In the genomic region with DNA sequence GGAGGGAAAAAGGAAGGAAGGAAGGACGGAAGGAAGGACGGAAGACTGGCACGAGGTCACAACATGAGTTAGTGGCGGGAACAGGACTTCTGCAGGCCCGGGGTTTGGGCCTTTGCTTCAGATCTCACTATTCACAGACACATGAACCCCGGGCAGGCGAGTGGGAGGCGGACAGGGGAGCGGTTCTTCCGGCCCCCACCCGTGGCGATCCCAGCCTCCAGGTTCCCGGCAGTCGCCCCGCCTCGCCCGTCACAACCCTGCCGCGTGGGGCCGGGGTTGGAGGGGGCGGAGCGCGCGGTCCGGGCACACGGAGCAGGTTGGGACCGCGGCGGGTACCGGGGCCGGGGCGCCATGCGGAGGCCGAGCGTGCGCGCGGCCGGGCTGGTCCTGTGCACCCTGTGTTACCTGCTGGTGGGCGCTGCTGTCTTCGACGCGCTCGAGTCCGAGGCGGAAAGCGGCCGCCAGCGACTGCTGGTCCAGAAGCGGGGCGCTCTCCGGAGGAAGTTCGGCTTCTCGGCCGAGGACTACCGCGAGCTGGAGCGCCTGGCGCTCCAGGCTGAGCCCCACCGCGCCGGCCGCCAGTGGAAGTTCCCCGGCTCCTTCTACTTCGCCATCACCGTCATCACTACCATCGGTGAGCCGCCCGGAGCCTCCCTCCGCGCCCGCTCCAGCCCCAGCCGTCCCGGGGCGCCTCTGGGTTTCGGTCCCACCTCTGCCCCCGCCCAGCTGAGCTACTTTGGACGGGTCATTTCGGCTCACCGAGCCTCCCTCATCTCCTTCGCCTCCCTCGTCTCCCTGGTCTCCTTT, we compare ENCODE assay signal across 8 cellular contexts. TPM values are rescaled to one million over a fixed set of nuclear protein-coding genes. Genes with fewer than 3 reads are reported as not detected.
DNase-seq lines count a peak whose midpoint lies in the region; ATAC-seq, FAIRE-seq and TF ChIP-seq lines count a peak whose summit lies in the region.

A gene (plus strand): TSS at position 306 of the 807 bp plus-strand sequence. CDS start 46 bp downstream, at position 352.

- 46% methylated on average over 12 of the region's 82 CpGs for WGBS in SK-N-SH (ENCODE audit: low lambda C conversion rate)
- WGBS in K562 (ENCODE audit: insufficient coverage, low coverage, missing lambda C conversion rate): 4% methylated on average over 44 of the region's 82 CpGs

- 0 out of 2 replicates have a peak within 1 kb of the TSS, but pooled peaks have one; percentile 59 for H2AFZ ChIP-seq in SK-N-SH (ENCODE audit: low read depth)
- peak within 1 kb of the TSS; percentile 80 for H2AFZ ChIP-seq in K562 (ENCODE audit: low read depth, low read length)

- no peaks in the 10 kb centered on the region for H3K36me3 ChIP-seq in SK-N-SH (replicated peaks in 1 of 2; ENCODE audit: control insufficient read depth in 1 of 2, insufficient read depth in 2 of 2, low read length in 1 of 2)
- no peaks in the 10 kb centered on the region for H3K36me3 ChIP-seq in K562 (ENCODE audit: control insufficient read depth, insufficient read depth, low read length)
- no peaks in the 10 kb centered on the region for H3K36me3 ChIP-seq in kidney epithelial cell (ENCODE audit: control insufficient read depth, insufficient read depth, low read length)

- peaks cover 11% of the 10 kb centered on the region for H3F3A ChIP-seq in SK-N-SH (replicated peaks; ENCODE audit: insufficient read depth)

- CTCF ChIA-PET in SK-N-SH (lab: Yijun Ruan, JAX): interaction anchor here (0.7 to 5.2 kb wide), 10 partner anchors 13 to 266 kb away, joined by 3 to 110 read pairs (median 8); no protein-coding TSS in a partner anchor
- CTCF ChIA-PET in K562 (lab: Yijun Ruan, JAX; ENCODE audit: low intra/inter-chr PET ratio): no interaction called here

- TF ChIP-seq EP300 in SK-N-SH (IDR thresholded peaks at IDR 0.05; ENCODE audit: borderline replicate concordance in 1 of 2, low read depth in 1 of 2, low read length in 1 of 2) (no peak), K562 (IDR thresholded peaks at IDR 0.05; ENCODE audit: low read length) (no peak)

- no peaks in the 10 kb centered on the region for H3K9me3 ChIP-seq in SK-N-SH
- H3K9me3 ChIP-seq in K562 (replicated peaks; ENCODE audit: control insufficient read depth, insufficient read depth, low read depth, low read length): no peaks in the 10 kb centered on the region

- no peaks in the 10 kb centered on the region for H3K9me1 ChIP-seq in K562 (ENCODE audit: control insufficient read depth, insufficient read depth, low read length)

- no peak for FAIRE-seq in K562 (lab: Jason Lieb, UNC)

- H3K27ac ChIP-seq in SK-N-SH (ENCODE audit: low read depth in 2 of 2, low read length in 1 of 2) (peak within 1 kb of the TSS in 1 of 2 experiments; percentile 82; a peak in 1 of 4 replicates), K562 (ENCODE audit: extremely low read depth, low read depth, low read length) (no peak within 1 kb of the TSS)

- H4K20me1 ChIP-seq in SK-N-SH (ENCODE audit: insufficient read depth) (no peaks in the 10 kb centered on the region), K562 (replicated peaks; ENCODE audit: control insufficient read depth, insufficient read depth, low read length) (no peaks in the 10 kb centered on the region)

- H3K4me3 ChIP-seq in SK-N-SH (ENCODE audit: low read depth in 2 of 2, low read length in 1 of 2) (peak within 1 kb of the TSS; percentile 45 to 49), K562 (peak within 1 kb of the TSS; percentile 41), kidney epithelial cell (ENCODE audit: low read depth, low read length) (peak within 1 kb of the TSS; percentile 39)

- DNase-seq in DMS53 treated with DMSO at 0.1 percent for 48 hours (lab: John Stamatoyannopoulos, UW; ENCODE audit: unreplicated experiment) (peak; percentile 17), SK-N-SH (peak; percentile 71), K562 (ENCODE audit: extremely low read depth in 1 of 4, low spot score in 3 of 4) (peak; percentile 16 to 74 (median 56)), kidney epithelial cell (ENCODE audit: low read depth) (no peak), NCI-H1436 (lab: John Stamatoyannopoulos, UW) (no peak), HuH-7.5 (ENCODE audit: low spot score) (no peak)
- DNase-seq in stimulated activated CD4-positive, alpha-beta T cell treated with anti-CD3 and anti-CD28 coated beads, Interleukin-4, amount 100 ng/mL, for 1 hour: peak; percentile 62

- POLR2A ChIA-PET in SK-N-SH (lab: Yijun Ruan, JAX) (no interaction called here), K562 (lab: Yijun Ruan, JAX) (interaction anchor here (0.6 kb wide), 1 partner anchor 30 kb away, joined by 3 read pairs; no protein-coding TSS in a partner anchor)

- H3K9ac ChIP-seq in SK-N-SH (no peak within 1 kb of the TSS), K562 (ENCODE audit: insufficient read depth in 1 of 2, low read depth in 2 of 2, low read length in 2 of 2) (peak within 1 kb of the TSS; percentile 16 to 76; a peak in 3 of 4 replicates)

- no peak for TF ChIP-seq POLR2A in K562 (conservative IDR thresholded peaks at IDR 0.05)

- H3K9me2 ChIP-seq in SK-N-SH: no peaks in the 10 kb centered on the region

- ATAC-seq in K562: peak; percentile 50
- no peak for ATAC-seq in HG03460 (IDR thresholded peaks at IDR 0.05; ENCODE audit: unreplicated experiment)

- BruUV-seq in K562 (replicated peaks; lab: Mats Ljungman, UMichigan): no TSS peak

- intact Hi-C loops in K562 (cut with micrococcal nuclease): no loop called here

- TF ChIP-seq RAD21 in SK-N-SH (IDR thresholded peaks at IDR 0.05; ENCODE audit: low read length) (no peak), K562 (CRISPR knock-in tag; conservative IDR thresholded peaks at IDR 0.05 in 1 of 2, IDR thresholded peaks at IDR 0.05 in 1 of 2) (no peak)

- in situ Hi-C loops in K562 (cut with MboI): loop anchor here (10.0 kb wide), 1 partner anchor 119 kb away; no protein-coding TSS in a partner anchor

- H3K4me1 ChIP-seq in SK-N-SH (ENCODE audit: control insufficient read depth in 1 of 2, insufficient read depth in 2 of 2, low read depth in 1 of 2, low read length in 1 of 2) (peaks cover 6 to 37% of the 10 kb centered on the region in 2 experiments; a peak in 3 of 4 replicates), K562 (replicated peaks in 1 of 2; ENCODE audit: control insufficient read depth in 2 of 2, insufficient read depth in 2 of 2, low read length in 2 of 2) (peaks cover 3 to 21% of the 10 kb centered on the region in 2 experiments; a peak in 3 of 5 replicates)

- TF ChIP-seq CTCF in SK-N-SH (IDR thresholded peaks at IDR 0.05): no peak
- no peak for TF ChIP-seq CTCF in K562 (IDR thresholded peaks at IDR 0.05 in 2 of 3, conservative IDR thresholded peaks at IDR 0.05 in 1 of 3; ENCODE audit: insufficient read depth in 2 of 3, low read depth in 1 of 3, low read length in 3 of 3)
- no peak for TF ChIP-seq CTCF in kidney epithelial cell (IDR thresholded peaks at IDR 0.05; ENCODE audit: insufficient read depth, low read length, poor library complexity, severe bottlenecking)

- peak within 1 kb of the TSS; percentile 80 for H3K4me2 ChIP-seq in SK-N-SH
- peak within 1 kb of the TSS; percentile 77 for H3K4me2 ChIP-seq in K562 (ENCODE audit: insufficient read depth, low read length)

- no peaks in the 10 kb centered on the region for H3K79me2 ChIP-seq in SK-N-SH (ENCODE audit: insufficient read depth)
- H3K79me2 ChIP-seq in K562 (ENCODE audit: control insufficient read depth, insufficient read depth, low read length): no peaks in the 10 kb centered on the region

- H3K27me3 ChIP-seq in SK-N-SH (ENCODE audit: insufficient read depth) (peaks cover 19% of the 10 kb centered on the region), K562 (ENCODE audit: control insufficient read depth in 2 of 2, insufficient read depth in 2 of 2, low read length in 2 of 2) (peaks cover 5 to 33% of the 10 kb centered on the region in 2 experiments; a peak in 4 of 5 replicates), kidney epithelial cell (ENCODE audit: control insufficient read depth, insufficient read depth, low read length) (peaks cover 23% of the 10 kb centered on the region)

TF ChIP-seq in SK-N-SH, 30 proteins besides CTCF, POLR2A, EP300 and RAD21 (continues in another document):
- no peak for TF ChIP-seq SMC3 (IDR thresholded peaks at IDR 0.05; ENCODE audit: low read depth, low read length)
- TF ChIP-seq GATA2 (CRISPR knock-in tag; IDR thresholded peaks at IDR 0.05): no peak
- no peak for TF ChIP-seq CHD2 (IDR thresholded peaks at IDR 0.05; ENCODE audit: low read length, partially characterized antibody)
- TF ChIP-seq RFX5 (IDR thresholded peaks at IDR 0.05; ENCODE audit: low read length): no peak
- TF ChIP-seq FOSL2 (IDR thresholded peaks at IDR 0.05; ENCODE audit: borderline replicate concordance, low read depth): no peak

TF ChIP-seq in K562, 482 proteins besides CTCF, POLR2A, EP300 and RAD21 (continues in another document):
- peak; percentile 67 for TF ChIP-seq POLR2G (IDR thresholded peaks at IDR 0.05; ENCODE audit: low read depth, low read length)

RNA-seq across cellular contexts. Expression of the gene that starts here (rescaled TPM):
- 0.02 and 0.10 TPM in 2 replicates for polyA plus RNA-seq in SK-N-SH (2012; rRNA removed)
- 0.01 TPM in 2 replicates for polyA plus RNA-seq in SK-N-SH (2012; cell fraction: cytosol; rRNA removed)
- 0.05 and 0.08 TPM in 2 replicates for polyA plus RNA-seq in SK-N-SH (2012; cell fraction: nucleus; rRNA removed)
- 0.42 TPM in 1 of 2 replicates, not detected in the other for total RNA-seq in K562 (2011; cell fraction: chromatin; rRNA removed; ENCODE audit: low replicate concordance)
- total RNA-seq in K562 (2011; cell fraction: nucleolus; rRNA removed): 0.79 and 1.0 TPM in 2 replicates
- 0.66 TPM in 1 of 2 replicates, not detected in the other for total RNA-seq in K562 (2011; cell fraction: nucleoplasm; rRNA removed)
- 0.16 and 0.23 TPM in 2 replicates for total RNA-seq in K562 (2014; rRNA removed)
- 0.10 TPM in 1 of 2 replicates, not detected in the other for total RNA-seq in K562 (2014; rRNA removed; fragmentation: Illumina TruSeq; extraction: Trizol)
- total RNA-seq in K562 (2015; rRNA removed; fragmentation: Illumina TruSeq; extraction: Trizol): not detected in 2 replicates
- 0.11 and 0.38 TPM in 2 replicates for total RNA-seq in K562 (2021)
- polyA plus RNA-seq in K562 (2011; rRNA removed): 0.03 TPM in 1 of 2 replicates, not detected in the other
- polyA plus RNA-seq in K562 (2011; cell fraction: cytosol; rRNA removed): 0.01 and 0.10 TPM in 2 replicates
- polyA plus RNA-seq in K562 (2011; cell fraction: nucleus; rRNA removed): not detected in 2 replicates
- 0.21 and 0.79 TPM in 2 replicates for polyA plus RNA-seq in K562 (2012)
- 0.07 TPM in 1 of 2 replicates, not detected in the other for polyA plus RNA-seq in K562 (2014; fragmentation: Illumina TruSeq; extraction: Trizol)
- polyA plus RNA-seq in K562 (2014; fragmentation: Nextera tagmentation; extraction: Ambion mirVana): not detected
- polyA plus RNA-seq in K562 (2014; rRNA removed): 0.30 TPM in 1 of 2 replicates, not detected in the other
- 0.07 TPM in 1 of 2 replicates, not detected in the other for polyA minus RNA-seq in K562 (2011; rRNA and poly(A)+ RNA removed)
- polyA minus RNA-seq in K562 (2011; cell fraction: cytosol; rRNA and poly(A)+ RNA removed): 0.64 TPM in 1 of 2 replicates, not detected in the other
- polyA minus RNA-seq in K562 (2011; cell fraction: nucleus; rRNA and poly(A)+ RNA removed): 0.33 and 0.67 TPM in 2 replicates
- total RNA-seq in kidney epithelial cell: 2.5 and 2.8 TPM in 2 replicates

Comparison
In these comparisons a context has a peak if more than half of its experiments do, and no peak if none do; other contexts are left out.
1. Peak in DNase-seq, H3K4me3 ChIP-seq and H3K4me2 ChIP-seq in SK-N-SH; RNA of the gene not detected or under 1 TPM.
2. DNase-seq: peak in DMS53 treated with DMSO at 0.1 percent for 48 hours (single experiment), K562 (4 of 4) and stimulated activated CD4-positive, alpha-beta T cell treated with anti-CD3 and anti-CD28 coated beads, Interleukin-4, amount 100 ng/mL, for 1 hour (single experiment); none in kidney epithelial cell (single experiment), NCI-H1436 (single experiment) and HuH-7.5 (single experiment).
3. Peak in every context shown above with its lines, with median percentiles within 50 percentile points of each other: H3K4me3 ChIP-seq.